Comparison of ENCODE assay signal across 27 cellular contexts in the genomic region with DNA sequence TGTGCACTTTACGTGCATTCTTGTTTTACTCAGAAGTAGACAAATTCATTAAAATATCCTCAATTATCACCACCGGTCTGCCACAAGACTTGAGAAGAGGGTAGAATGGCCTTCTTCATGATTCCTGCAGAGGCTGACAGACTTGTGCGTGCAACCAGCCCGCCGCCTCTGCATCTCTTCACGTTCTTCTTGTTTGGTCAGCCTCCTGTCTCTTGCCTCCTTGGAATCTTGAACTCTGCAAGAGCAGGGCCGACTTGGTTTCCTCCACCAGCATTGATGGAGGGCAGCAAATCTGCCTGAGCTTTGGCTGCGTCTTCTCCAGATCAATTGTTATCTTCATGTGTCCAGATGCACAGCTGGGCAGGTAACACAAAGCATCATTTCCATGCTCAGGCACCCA. TPM values are rescaled to one million over a fixed set of nuclear protein-coding genes. Genes with fewer than 3 reads are reported as not detected.
"Had no signal": no experiment of that assay in that cellular context is flagged by ENCODE, and none has a peak within 500 bp of the region (broad histone marks: within the 10 kb centered on the region; RNA-seq: fewer than 3 reads in every experiment).

No MANE protein-coding gene starts in this region.

- H3K27ac ChIP-seq: body of pancreas, brain microvascular endothelial cell, breast epithelium, VCaP had no signal

- H3K36me3 ChIP-seq: brain microvascular endothelial cell, breast epithelium had no signal

- H3K9me3 ChIP-seq: body of pancreas, breast epithelium had no signal

- H3K27me3 ChIP-seq: body of pancreas, brain microvascular endothelial cell, breast epithelium had no signal

- H3K4me1 ChIP-seq: breast epithelium had no signal

- H3K4me3 ChIP-seq: body of pancreas, breast epithelium had no signal

- ATAC-seq: activated CD8-positive, alpha-beta memory T cell treated with anti-CD3 and anti-CD28 coated beads, Interleukin-2, amount 10 ng/mL, durations not matched to agents 7 days and 5 days; activated CD8-positive, alpha-beta T cell treated with anti-CD3 and anti-CD28 coated beads, Interleukin-2, amount 10 ng/mL, durations not matched to agents 7 days and 5 days; activated naive CD8-positive, alpha-beta T cell treated with anti-CD3 and anti-CD28 coated beads, Interleukin-2, amount 50 U/mL, for 24 hours; body of pancreas had no signal

- DNase-seq: activated B cell treated with CpG ODN at 0.5 μM for 24 hours; activated CD4-positive, alpha-beta memory T cell treated with anti-CD3 and anti-CD28 coated beads, Interleukin-2, amount 10 ng/mL, durations not matched to agents 7 days and 5 days; activated CD4-positive, alpha-beta T cell treated with anti-CD3 and anti-CD28 coated beads for 4 hours; activated CD4-positive, alpha-beta T cell treated with anti-CD3 and anti-CD28 coated beads, Interleukin-2, amount 10 ng/mL, durations not matched to agents 24 days and 14 days; activated CD4-positive, alpha-beta T cell treated with anti-CD3 and anti-CD28 coated beads, Interleukin-2, amount 50 U/mL, for 48 hours; activated CD4-positive, CD25-positive, alpha-beta regulatory T cell treated with anti-CD3 and anti-CD28 coated beads, Interleukin-2, amount 50 U/mL, for 72 hours; activated CD8-positive, alpha-beta memory T cell treated with anti-CD3 and anti-CD28 coated beads for 24 hours; activated CD8-positive, alpha-beta memory T cell treated with anti-CD3 and anti-CD28 coated beads, Interleukin-2, amount 10 ng/mL, durations not matched to agents 7 days and 5 days; activated CD8-positive, alpha-beta memory T cell treated with anti-CD3 and anti-CD28 coated beads, Interleukin-2, amount 50 U/mL, for 48 hours; activated CD8-positive, alpha-beta T cell treated with anti-CD3 and anti-CD28 coated beads, Interleukin-2, amount 10 ng/mL, durations not matched to agents 7 days and 5 days; activated effector memory CD4-positive, alpha-beta T cell treated with Interleukin-2 at 50 U/mL for 16 hours; activated gamma-delta T cell; activated naive CD4-positive, alpha-beta T cell treated with anti-CD3 and anti-CD28 coated beads, Interleukin-2, amount 10 ng/mL, durations not matched to agents 7 days and 5 days; activated naive CD4-positive, alpha-beta T cell treated with Interleukin-2 at 50 U/mL for 16 hours; activated naive CD8-positive, alpha-beta T cell treated with anti-CD3 and anti-CD28 coated beads, Interleukin-2, amount 10 ng/mL, durations not matched to agents 7 days and 5 days; activated naive CD8-positive, alpha-beta T cell treated with anti-CD3 and anti-CD28 coated beads, Interleukin-2, amount 50 U/mL, for 24 hours; activated T-cell treated with anti-CD3 and anti-CD28 coated beads, Interleukin-2, amount 50 U/mL, for 24 hours; activated T-cell treated with anti-CD3 and anti-CD28 coated beads, Interleukin-2, amount 50 U/mL, for 48 hours; amygdala; aorta; body of pancreas; brain microvascular endothelial cell; T-helper 1 cell; T-helper 2 cell; T-helper 9 cell had no signal

RNA-seq across cellular contexts. Expression of a gene that starts 20.2 kb away (rescaled TPM):
- total RNA-seq: activated CD8-positive, alpha-beta T cell treated with anti-CD3 and anti-CD28 coated beads, Interleukin-2, amount 10 ng/mL, durations not matched to agents 7 days and 5 days; activated naive CD8-positive, alpha-beta T cell treated with anti-CD3 and anti-CD28 coated beads, Interleukin-2, amount 10 ng/mL, durations not matched to agents 7 days and 5 days had no signal
